In genomic region chr11:20565236-20565635, GRCh38 we compare ENCODE assay signal across 22 cellular contexts. TPM values are rescaled to one million over a fixed set of nuclear protein-coding genes. Genes with fewer than 3 reads are reported as not detected.
"Had no signal": no experiment of that assay in that cellular context is flagged by ENCODE, and none has a peak within 500 bp of the region (broad histone marks: within the 10 kb centered on the region; RNA-seq: fewer than 3 reads in every experiment).

No MANE protein-coding gene starts in this region.

- H3K4me1 ChIP-seq: SJSA1 had no signal

- H3K4me3 ChIP-seq: SJSA1, SK-N-MC had no signal

- H3K9me3 ChIP-seq: SJSA1 had no signal

- H3K27me3 ChIP-seq: SJSA1 had no signal

- DNase-seq: IMR-90, Karpas-422, KG1, MM.1S, NCI-H1092 treated with DMSO at 0.1 percent for 48 hours, NCI-H1436, NCI-H187 treated with DMSO at 0.1 percent for 48 hours, NCI-H2029 treated with DMSO at 0.1 percent for 48 hours, NCI-H2171 treated with DMSO at 0.1 percent for 48 hours, NCI-H226, NCI-H446, NCI-H510A, NCI-H524 treated with DMSO at 0.1 percent for 48 hours, NCI-H69, NCI-H774, RPMI8226, SIG-M5 had no signal

- H3K36me3 ChIP-seq: SJSA1 had no signal

- FAIRE-seq: HepG2, RCC 7860 had no signal

- H3K27ac ChIP-seq: SJSA1, SK-N-MC had no signal

- ATAC-seq: HepG2 had no signal

RNA-seq across cellular contexts. Expression of gene SLC6A5, which starts 34.2 kb away (rescaled TPM):
- total RNA-seq: HepG2, HT1080, IMR-90, SJSA1 had no signal
- polyA plus RNA-seq: HepG2, IMR-90 had no signal
